ENCODE assay signal across 1 cellular context in genomic region chr1:225777058-225777582, GRCh38.
TF ChIP-seq lines count a peak whose summit lies in the region.

No MANE protein-coding gene starts in this region.

TF ChIP-seq in HepG2, 621 proteins besides CTCF, POLR2A, EP300 and RAD21 (continued from another document and continues in another):
- TF ChIP-seq ZBTB49 (CRISPR knock-in tag; IDR thresholded peaks at IDR 0.05; ENCODE audit: borderline replicate concordance) (no peak), ZNF501 (CRISPR knock-in tag; IDR thresholded peaks at IDR 0.05) (peak; percentile 87; the same call in 1 of the 2 replicates), FUBP1 (CRISPR knock-in tag; IDR thresholded peaks at IDR 0.05; ENCODE audit: borderline replicate concordance) (no peak), ZNF512B (CRISPR knock-in tag; IDR thresholded peaks at IDR 0.05; ENCODE audit: borderline replicate concordance) (0 out of 2 replicates have a peak, but pooled peaks have one; percentile 69), DR1 (CRISPR knock-in tag; IDR thresholded peaks at IDR 0.05) (peak; percentile 62; the same call in 1 of the 2 replicates), SIX4 (CRISPR knock-in tag; IDR thresholded peaks at IDR 0.05) (no peak), ZEB1 (IDR thresholded peaks at IDR 0.05; ENCODE audit: insufficient replicate concordance, low read depth) (peak; percentile 58), PRDM15 (CRISPR knock-in tag; IDR thresholded peaks at IDR 0.05) (0 out of 2 replicates have a peak, but pooled peaks have one; percentile 17), SIN3A (IDR thresholded peaks at IDR 0.05; ENCODE audit: borderline replicate concordance, low read depth, low read length) (0 out of 2 replicates have a peak, but pooled peaks have one; percentile 16), LBX2 (CRISPR knock-in tag; IDR thresholded peaks at IDR 0.05; ENCODE audit: borderline replicate concordance) (0 out of 2 replicates have a peak, but pooled peaks have one; percentile 19), ZFP36L1 (CRISPR knock-in tag; IDR thresholded peaks at IDR 0.05) (peak; percentile 43), NFKB2 (CRISPR knock-in tag; IDR thresholded peaks at IDR 0.05; ENCODE audit: borderline replicate concordance) (0 out of 2 replicates have a peak, but pooled peaks have one; percentile 38), SPEN (CRISPR knock-in tag; IDR thresholded peaks at IDR 0.05; ENCODE audit: low read depth) (no peak), IKZF4 (CRISPR knock-in tag; IDR thresholded peaks at IDR 0.05; ENCODE audit: borderline replicate concordance, low read depth, not compliant biosample characterization) (peak; percentile 24), DNMT1 (CRISPR knock-in tag; IDR thresholded peaks at IDR 0.05) (peak; percentile 60; the same call in 1 of the 2 replicates), ZNF800 (CRISPR knock-in tag; IDR thresholded peaks at IDR 0.05) (peak; percentile 78), ZNF343 (CRISPR knock-in tag; IDR thresholded peaks at IDR 0.05) (no peak), AKAP8 (CRISPR knock-in tag; IDR thresholded peaks at IDR 0.05) (peak; percentile 29; the same call in 1 of the 2 replicates), ARID3A (IDR thresholded peaks at IDR 0.05; ENCODE audit: low read depth, low read length) (peak; percentile 26; the same call in 1 of the 2 replicates), SMC3 (IDR thresholded peaks at IDR 0.05; ENCODE audit: low read length) (0 out of 2 replicates have a peak, but pooled peaks have one; percentile 27), ZNF264 (CRISPR knock-in tag; IDR thresholded peaks at IDR 0.05) (peak; percentile 68; the same call in 1 of the 2 replicates), ZSCAN20 (CRISPR knock-in tag; IDR thresholded peaks at IDR 0.05; ENCODE audit: borderline replicate concordance) (0 out of 2 replicates have a peak, but pooled peaks have one; percentile 63), ZNF253 (CRISPR knock-in tag; IDR thresholded peaks at IDR 0.05; ENCODE audit: borderline replicate concordance) (no peak), YY1 (IDR thresholded peaks at IDR 0.05; ENCODE audit: insufficient read depth, insufficient replicate concordance, low read depth, low read length) (peak; percentile 40), ZNF704 (CRISPR knock-in tag; IDR thresholded peaks at IDR 0.05; ENCODE audit: borderline replicate concordance) (0 out of 2 replicates have a peak, but pooled peaks have one; percentile 10), SOX13 (IDR thresholded peaks at IDR 0.05) (no peak), SOX13 (CRISPR knock-in tag; conservative IDR thresholded peaks at IDR 0.05 in 1 of 2, IDR thresholded peaks at IDR 0.05 in 1 of 2) (no peak), WIZ (CRISPR knock-in tag; IDR thresholded peaks at IDR 0.05) (0 out of 2 replicates have a peak, but pooled peaks have one; percentile 56), PITX1 (CRISPR knock-in tag; IDR thresholded peaks at IDR 0.05) (peak; percentile 59; the same call in 1 of the 2 replicates), ZNF263 (CRISPR knock-in tag; IDR thresholded peaks at IDR 0.05) (peak; percentile 29; the same call in 1 of the 2 replicates), SAFB2 (CRISPR knock-in tag; IDR thresholded peaks at IDR 0.05; ENCODE audit: borderline replicate concordance, low read depth) (0 out of 2 replicates have a peak, but pooled peaks have one; percentile 86), ZNF513 (CRISPR knock-in tag; conservative IDR thresholded peaks at IDR 0.05) (no peak), JUN (CRISPR knock-in tag; IDR thresholded peaks at IDR 0.05) (no peak), SMYD3 (CRISPR knock-in tag; IDR thresholded peaks at IDR 0.05) (0 out of 2 replicates have a peak, but pooled peaks have one; percentile 2), FOXJ3 (CRISPR knock-in tag; IDR thresholded peaks at IDR 0.05; ENCODE audit: borderline replicate concordance) (peak; percentile 49; the same call in 1 of the 2 replicates), ZNF883 (CRISPR knock-in tag; IDR thresholded peaks at IDR 0.05; ENCODE audit: not compliant biosample characterization) (no peak), MYPOP (CRISPR knock-in tag; IDR thresholded peaks at IDR 0.05) (peak; percentile 17; the same call in 1 of the 2 replicates)
